ENCODE assay signal across 1 cellular context in genomic region chr6:30130887-30131862, GRCh38.
TF ChIP-seq lines count a peak whose summit lies in the region.

No MANE protein-coding gene starts in this region.

TF ChIP-seq in endothelial cell of umbilical vein, 7 proteins besides CTCF, POLR2A, EP300 and RAD21 (continued from another document):
- TF ChIP-seq EZH2 (IDR thresholded peaks at IDR 0.05; ENCODE audit: borderline replicate concordance, low read depth, low read length, severe bottlenecking) (no peak), JUN (IDR thresholded peaks at IDR 0.05; ENCODE audit: borderline replicate concordance, insufficient read depth, insufficient read length, low read depth) (no peak), GATA2 (IDR thresholded peaks at IDR 0.05; ENCODE audit: insufficient read depth, insufficient read length, low read depth, low read length) (no peak)
- TF ChIP-seq, protein P1, sequence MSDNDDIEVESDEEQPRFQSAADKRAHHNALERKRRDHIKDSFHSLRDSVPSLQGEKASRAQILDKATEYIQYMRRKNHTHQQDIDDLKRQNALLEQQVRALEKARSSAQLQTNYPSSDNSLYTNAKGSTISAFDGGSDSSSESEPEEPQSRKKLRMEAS (IDR thresholded peaks at IDR 0.05; ENCODE audit: insufficient read depth, insufficient read length) = no peak
